Comparison of ENCODE assay signal across 20 cellular contexts in genomic region chr15:59042041-59042440, GRCh38. TPM values are rescaled to one million over a fixed set of nuclear protein-coding genes. Genes with fewer than 3 reads are reported as not detected.
DNase-seq lines count a peak whose midpoint lies in the region; ATAC-seq, FAIRE-seq and TF ChIP-seq lines count a peak whose summit lies in the region.
"Had no signal": no experiment of that assay in that cellular context is flagged by ENCODE, and none has a peak within 500 bp of the region (broad histone marks: within the 10 kb centered on the region; RNA-seq: fewer than 3 reads in every experiment).

No MANE protein-coding gene starts in this region.

- H2AK5ac ChIP-seq in trophoblast cell (ENCODE audit: low read length) = no peak overlapping the region

- no peak overlapping the region for H2BK12ac ChIP-seq in trophoblast cell (ENCODE audit: low read length)

- H4K20me1 ChIP-seq in K562 (replicated peaks; ENCODE audit: control insufficient read depth, insufficient read depth, low read length) (no peaks in the 10 kb centered on the region), PC-3 (ENCODE audit: low read length) (no peaks in the 10 kb centered on the region)

- no peaks in the 10 kb centered on the region for H3K9me3 Mint-ChIP-seq in activated naive CD4-positive, alpha-beta T cell treated with anti-CD3 and anti-CD28 coated beads, Interleukin-2, amount 10 ng/mL, durations not matched to agents 7 days and 5 days
- H3K9me3 Mint-ChIP-seq: CD8-positive, alpha-beta T cell had no signal

- H3K9me3 ChIP-seq in K562 (replicated peaks; ENCODE audit: control insufficient read depth, insufficient read depth, low read depth, low read length) (no peaks in the 10 kb centered on the region), trophoblast cell (ENCODE audit: insufficient read depth, low read depth, low read length) (no peaks in the 10 kb centered on the region), PC-3 (ENCODE audit: low read length) (no peaks in the 10 kb centered on the region)

- TF ChIP-seq CTCF in K562 (IDR thresholded peaks at IDR 0.05 in 2 of 3, conservative IDR thresholded peaks at IDR 0.05 in 1 of 3; ENCODE audit: insufficient read depth in 2 of 3, low read depth in 1 of 3, low read length in 3 of 3) (no peak), PC-3 (conservative IDR thresholded peaks at IDR 0.05; ENCODE audit: low read depth, low read length) (no peak)

- no peak overlapping the region for H2BK5ac ChIP-seq in trophoblast cell (ENCODE audit: low read depth, low read length, poor library complexity)

- DNase-seq in activated naive CD4-positive, alpha-beta T cell treated with anti-CD3 and anti-CD28 coated beads, Interleukin-2, amount 10 ng/mL, durations not matched to agents 7 days and 5 days = no peak
- no peak for DNase-seq in activated naive CD4-positive, alpha-beta T cell treated with anti-CD3 and anti-CD28 coated beads, Interleukin-2, amount 50 U/mL, for 16 hours
- no peak for DNase-seq in K562 (ENCODE audit: extremely low read depth in 1 of 4, low spot score in 3 of 4)
- no peak for DNase-seq in trophoblast cell
- no peak for DNase-seq in SIG-M5 (lab: John Stamatoyannopoulos, UW)
- no peak for DNase-seq in PC-3
- DNase-seq: 8988T; Calu3; CD8-positive, alpha-beta T cell; DMS53; DND-41; EL; GM23248; HCEC 1CT had no signal

- no peak for TF ChIP-seq POLR2A in K562 (conservative IDR thresholded peaks at IDR 0.05)

- no peak for FAIRE-seq in K562 (lab: Jason Lieb, UNC)
- FAIRE-seq: GM12878, HepG2 had no signal

- H4K8ac ChIP-seq in trophoblast cell (ENCODE audit: low read depth, low read length) = no peak overlapping the region

- H3K4ac ChIP-seq in trophoblast cell (ENCODE audit: low read depth, low read length) = peak overlapping the region; percentile 79

- H3K36me3 ChIP-seq in K562 (ENCODE audit: control insufficient read depth, insufficient read depth, low read length) = peaks cover 23% of the 10 kb centered on the region; the same call in 2 of the 3 replicates
- peaks cover 3 to 8% of the 10 kb centered on the region in 2 experiments for H3K36me3 ChIP-seq in trophoblast cell (ENCODE audit: control insufficient read depth in 1 of 2, insufficient read depth in 2 of 2, low read length in 2 of 2)
- H3K36me3 ChIP-seq in PC-3 (ENCODE audit: low read depth, low read length) = no peaks in the 10 kb centered on the region

- no peak overlapping the region for H3K18ac ChIP-seq in trophoblast cell (ENCODE audit: low read length)

- intact Hi-C loops in K562 (cut with micrococcal nuclease) = no loop called here
- intact Hi-C loops in PC-3 (cut with micrococcal nuclease) = no loop called here

- no peak for TF ChIP-seq EP300 in K562 (IDR thresholded peaks at IDR 0.05; ENCODE audit: low read length)

- no peak overlapping the region for H3K4me3 Mint-ChIP-seq in activated naive CD4-positive, alpha-beta T cell treated with anti-CD3 and anti-CD28 coated beads, Interleukin-2, amount 10 ng/mL, durations not matched to agents 7 days and 5 days
- H3K4me3 Mint-ChIP-seq: B cell; CD8-positive, alpha-beta T cell; IgD-negative memory B cell had no signal

- no peak overlapping the region for H4K91ac ChIP-seq in trophoblast cell (ENCODE audit: low read depth, low read length)

- no peaks in the 10 kb centered on the region for H3K9me2 ChIP-seq in PC-3 (replicated peaks; ENCODE audit: low read length)

- CTCF ChIA-PET in activated naive CD4-positive, alpha-beta T cell treated with anti-CD3 and anti-CD28 coated beads, Interleukin-2, amount 10 ng/mL, durations not matched to agents 7 days and 5 days (lab: Charles Lee) = no interaction called here
- CTCF ChIA-PET in K562 (lab: Yijun Ruan, JAX; ENCODE audit: low intra/inter-chr PET ratio) (no interaction called here), PC-3 (lab: Charles Lee) (no interaction called here)

- H2AFZ ChIP-seq in K562 (ENCODE audit: low read depth, low read length) (no peak overlapping the region), trophoblast cell (ENCODE audit: insufficient read depth, low read length, poor library complexity) (no peak overlapping the region), PC-3 (ENCODE audit: low read length) (no peak overlapping the region)
- H2AFZ ChIP-seq: GM23248 had no signal

- H3F3A ChIP-seq in PC-3 (ENCODE audit: low read length, unreplicated experiment) = no peaks in the 10 kb centered on the region

- no peaks in the 10 kb centered on the region for H3K79me1 ChIP-seq in trophoblast cell (ENCODE audit: low read length)

- H3K14ac ChIP-seq in trophoblast cell (ENCODE audit: low read length) = no peak overlapping the region

- H3K27me3 ChIP-seq in K562 (ENCODE audit: control insufficient read depth in 2 of 2, insufficient read depth in 2 of 2, low read length in 2 of 2) (no peaks in the 10 kb centered on the region), trophoblast cell (ENCODE audit: insufficient read depth, low read length) (no peaks in the 10 kb centered on the region), PC-3 (ENCODE audit: low read length) (no peaks in the 10 kb centered on the region)
- H3K27me3 ChIP-seq: BLaER1 treated with 17β-estradiol and CSF1 and Interleukin-3, amounts not matched to agents 10 nM and 100 nM had no signal

- H3K27me3 Mint-ChIP-seq in activated naive CD4-positive, alpha-beta T cell treated with anti-CD3 and anti-CD28 coated beads, Interleukin-2, amount 10 ng/mL, durations not matched to agents 7 days and 5 days = no peaks in the 10 kb centered on the region
- H3K27me3 Mint-ChIP-seq: B cell, IgD-negative memory B cell had no signal

- H3K27ac ChIP-seq in K562 (ENCODE audit: extremely low read depth, low read depth, low read length) (no peak overlapping the region), trophoblast cell (ENCODE audit: low read depth, low read length) (no peak overlapping the region), PC-3 (ENCODE audit: low read length) (no peak overlapping the region)
- H3K27ac ChIP-seq: BLaER1 treated with 17β-estradiol and CSF1 and Interleukin-3, amounts not matched to agents 10 nM and 100 nM; GM23248 had no signal

- TF ChIP-seq RAD21 in K562 (CRISPR knock-in tag; conservative IDR thresholded peaks at IDR 0.05 in 1 of 2, IDR thresholded peaks at IDR 0.05 in 1 of 2) = no peak

- no peak overlapping the region for H3K23ac ChIP-seq in trophoblast cell (ENCODE audit: low read length)

- H3K4me2 ChIP-seq in K562 (ENCODE audit: insufficient read depth, low read length) (no peak overlapping the region), trophoblast cell (ENCODE audit: low read length) (no peak overlapping the region), PC-3 (ENCODE audit: low read length) (no peak overlapping the region)
- H3K4me2 ChIP-seq: BLaER1 treated with 17β-estradiol and CSF1 and Interleukin-3, amounts not matched to agents 10 nM and 100 nM had no signal

- H3K4me3 ChIP-seq in K562 = no peak overlapping the region
- no peak overlapping the region for H3K4me3 ChIP-seq in trophoblast cell (ENCODE audit: low read depth, low read length)
- H3K4me3 ChIP-seq in PC-3 (ENCODE audit: low read length) = no peak overlapping the region
- H3K4me3 ChIP-seq: BLaER1 treated with 17β-estradiol and CSF1 and Interleukin-3, amounts not matched to agents 10 nM and 100 nM; GM12878; GM23248 had no signal

- peaks cover 92% of the 10 kb centered on the region for H3K79me2 ChIP-seq in K562 (ENCODE audit: control insufficient read depth, insufficient read depth, low read length)
- peaks cover 2% of the 10 kb centered on the region for H3K79me2 ChIP-seq in trophoblast cell (ENCODE audit: control insufficient read depth, insufficient read depth, low read length, poor library complexity)
- H3K79me2 ChIP-seq in PC-3 (ENCODE audit: low read length) = peaks cover 55% of the 10 kb centered on the region

- 85% methylated on average over 6 of the region's 6 CpGs for WGBS in K562 (ENCODE audit: insufficient coverage, low coverage, missing lambda C conversion rate)
- WGBS in trophoblast cell (ENCODE audit: extremely low coverage, insufficient coverage, insufficient read length) = no CpG with 5 or more reads among the region's 6 CpGs

- POLR2A ChIA-PET in K562 (lab: Yijun Ruan, JAX) = no interaction called here
- POLR2A ChIA-PET in PC-3 (lab: Charles Lee; ENCODE audit: unreplicated experiment) = no interaction called here

- H3K4me1 ChIP-seq in K562 (replicated peaks in 1 of 2; ENCODE audit: control insufficient read depth in 2 of 2, insufficient read depth in 2 of 2, low read length in 2 of 2) (no peaks in the 10 kb centered on the region), trophoblast cell (ENCODE audit: control insufficient read depth in 1 of 2, insufficient read depth in 2 of 2, low read length in 2 of 2) (no peaks in the 10 kb centered on the region), PC-3 (ENCODE audit: insufficient read depth, low read length) (no peaks in the 10 kb centered on the region)

- no peaks in the 10 kb centered on the region for H3K9me1 ChIP-seq in K562 (ENCODE audit: control insufficient read depth, insufficient read depth, low read length)

- no peak overlapping the region for H4K12ac ChIP-seq in trophoblast cell (ENCODE audit: low read depth, low read length)

- peaks cover 40% of the 10 kb centered on the region for H3K36me3 Mint-ChIP-seq in activated naive CD4-positive, alpha-beta T cell treated with anti-CD3 and anti-CD28 coated beads, Interleukin-2, amount 10 ng/mL, durations not matched to agents 7 days and 5 days

- no peak overlapping the region for H3K9ac ChIP-seq in K562 (ENCODE audit: insufficient read depth in 1 of 2, low read depth in 2 of 2, low read length in 2 of 2)
- no peak overlapping the region for H3K9ac ChIP-seq in trophoblast cell (ENCODE audit: low read length)
- no peak overlapping the region for H3K9ac ChIP-seq in PC-3 (ENCODE audit: low read length)
- H3K9ac ChIP-seq: BLaER1 treated with 17β-estradiol and CSF1 and Interleukin-3, amounts not matched to agents 10 nM and 100 nM; GM23248 had no signal

- peaks cover 29% of the 10 kb centered on the region for H3K4me1 Mint-ChIP-seq in activated naive CD4-positive, alpha-beta T cell treated with anti-CD3 and anti-CD28 coated beads, Interleukin-2, amount 10 ng/mL, durations not matched to agents 7 days and 5 days

- BruUV-seq in K562 (replicated peaks; lab: Mats Ljungman, UMichigan) (no TSS peak), PC-3 (replicated peaks; lab: Mats Ljungman, UMichigan) (no TSS peak)

- ATAC-seq in K562 (peak; percentile 45; the same call in 1 of the 3 replicates), GM19351 (IDR thresholded peaks at IDR 0.05; ENCODE audit: unreplicated experiment) (no peak), PC-3 (no peak)
- ATAC-seq: CD8-positive, alpha-beta T cell; GM12878; HepG2 had no signal

- peak overlapping the region; percentile 33 for H3K27ac Mint-ChIP-seq in activated naive CD4-positive, alpha-beta T cell treated with anti-CD3 and anti-CD28 coated beads, Interleukin-2, amount 10 ng/mL, durations not matched to agents 7 days and 5 days
- H3K27ac Mint-ChIP-seq: B cell; CD8-positive, alpha-beta T cell; IgD-negative memory B cell had no signal

- H2BK120ac ChIP-seq in trophoblast cell (ENCODE audit: insufficient read depth, low read length, poor library complexity) = no peak overlapping the region

- in situ Hi-C loops in K562 (cut with MboI) = no loop called here

RNA-seq across cellular contexts. Expression of gene RNF111, which starts 54.6 kb away (rescaled TPM):
- total RNA-seq in K562 (2011; cell fraction: chromatin; rRNA removed; ENCODE audit: low replicate concordance) = 50.0 and 114 TPM in 2 replicates
- 27.3 and 36.6 TPM in 2 replicates for total RNA-seq in K562 (2011; cell fraction: nucleolus; rRNA removed)
- total RNA-seq in K562 (2011; cell fraction: nucleoplasm; rRNA removed) = 42.4 and 45.5 TPM in 2 replicates
- 9.5 and 14.0 TPM in 2 replicates for total RNA-seq in K562 (2014; rRNA removed)
- total RNA-seq in K562 (2014; rRNA removed; fragmentation: Illumina TruSeq; extraction: Trizol) = 14.4 and 20.6 TPM in 2 replicates
- 15.8 and 18.7 TPM in 2 replicates for total RNA-seq in K562 (2015; rRNA removed; fragmentation: Illumina TruSeq; extraction: Trizol)
- total RNA-seq in K562 (2021) = 21.4 and 26.0 TPM in 2 replicates
- 22.8 and 32.9 TPM in 2 replicates for polyA plus RNA-seq in K562 (2011; rRNA removed)
- polyA plus RNA-seq in K562 (2011; cell fraction: cytosol; rRNA removed) = 17.7 and 22.8 TPM in 2 replicates
- 44.1 and 50.0 TPM in 2 replicates for polyA plus RNA-seq in K562 (2011; cell fraction: nucleus; rRNA removed)
- polyA plus RNA-seq in K562 (2012) = 13.6 and 17.5 TPM in 2 replicates
- 14.5 and 15.2 TPM in 2 replicates for polyA plus RNA-seq in K562 (2014; fragmentation: Illumina TruSeq; extraction: Trizol)
- polyA plus RNA-seq in K562 (2014; fragmentation: Nextera tagmentation; extraction: Ambion mirVana) = 1 to 10 TPM; 7.9 to 8.5 TPM
- polyA plus RNA-seq in K562 (2014; rRNA removed) = 9.4 and 11.2 TPM in 2 replicates
- 66.5 and 82.2 TPM in 2 replicates for polyA minus RNA-seq in K562 (2011; rRNA and poly(A)+ RNA removed)
- polyA minus RNA-seq in K562 (2011; cell fraction: cytosol; rRNA and poly(A)+ RNA removed) = 27.5 and 33.1 TPM in 2 replicates
- 43.5 and 49.8 TPM in 2 replicates for polyA minus RNA-seq in K562 (2011; cell fraction: nucleus; rRNA and poly(A)+ RNA removed)
- 29.6 and 33.0 TPM in 2 replicates for polyA plus RNA-seq in trophoblast cell (2013)
- total RNA-seq in PC-3 (2014; rRNA removed) = 13.3 and 18.3 TPM in 2 replicates
